In the genomic region with DNA sequence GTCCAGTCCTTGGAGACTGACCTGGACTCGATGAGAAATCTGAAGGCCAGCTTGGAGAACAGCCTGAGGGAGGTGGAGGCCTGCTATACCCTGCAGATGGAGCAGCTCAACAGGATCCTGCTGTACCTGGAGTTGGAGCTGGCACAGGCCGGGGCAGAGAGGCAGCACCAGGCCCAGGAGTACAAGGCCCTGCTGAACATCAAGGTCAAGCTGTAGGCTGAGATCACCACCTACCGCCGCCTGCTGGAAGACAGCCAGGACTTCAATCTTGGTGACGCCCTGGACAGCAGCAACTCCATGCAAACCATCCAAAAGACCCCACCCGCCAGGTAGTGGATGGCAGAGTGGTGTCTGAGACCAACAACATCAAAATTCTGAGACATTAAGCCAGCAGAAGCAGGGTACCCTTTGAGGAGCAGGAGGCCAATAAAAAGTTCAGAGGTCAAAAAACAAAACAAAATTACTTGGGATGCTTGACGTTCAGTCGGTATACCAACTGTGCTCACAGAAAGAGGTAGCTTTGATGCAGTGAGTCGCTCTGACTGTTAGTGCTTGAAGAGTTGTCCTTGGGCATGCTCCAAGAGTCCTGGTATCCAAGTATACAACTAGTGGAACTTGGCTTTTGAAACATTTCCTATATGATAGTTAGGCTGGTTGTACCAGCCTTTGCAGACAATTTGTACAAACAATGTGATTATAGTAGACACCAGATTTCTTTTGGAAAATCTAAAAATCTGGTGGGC, we compare ENCODE assay signal across 1 cellular context.
TF ChIP-seq lines count a peak whose summit lies in the region.

No MANE protein-coding gene starts in this region.

TF ChIP-seq in H1, 55 proteins besides CTCF, POLR2A, EP300 and RAD21:
- TF ChIP-seq CTBP2 (IDR thresholded peaks at IDR 0.05; ENCODE audit: borderline replicate concordance, insufficient read depth, insufficient read length, low read length) (no peak), RFX5 (IDR thresholded peaks at IDR 0.05; ENCODE audit: borderline replicate concordance, low read depth, low read length) (no peak), KDM5A (IDR thresholded peaks at IDR 0.05; ENCODE audit: low read length) (no peak), CREB1 (IDR thresholded peaks at IDR 0.05) (no peak), HDAC2 (IDR thresholded peaks at IDR 0.05; ENCODE audit: borderline replicate concordance in 1 of 2, low read depth in 2 of 2, low read length in 2 of 2) (no peak)
- TF ChIP-seq, protein P1, sequence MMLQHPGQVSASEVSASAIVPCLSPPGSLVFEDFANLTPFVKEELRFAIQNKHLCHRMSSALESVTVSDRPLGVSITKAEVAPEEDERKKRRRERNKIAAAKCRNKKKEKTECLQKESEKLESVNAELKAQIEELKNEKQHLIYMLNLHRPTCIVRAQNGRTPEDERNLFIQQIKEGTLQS (IDR thresholded peaks at IDR 0.05; ENCODE audit: insufficient read depth, low read depth, low read length) = no peak
- TF ChIP-seq, protein P2, sequence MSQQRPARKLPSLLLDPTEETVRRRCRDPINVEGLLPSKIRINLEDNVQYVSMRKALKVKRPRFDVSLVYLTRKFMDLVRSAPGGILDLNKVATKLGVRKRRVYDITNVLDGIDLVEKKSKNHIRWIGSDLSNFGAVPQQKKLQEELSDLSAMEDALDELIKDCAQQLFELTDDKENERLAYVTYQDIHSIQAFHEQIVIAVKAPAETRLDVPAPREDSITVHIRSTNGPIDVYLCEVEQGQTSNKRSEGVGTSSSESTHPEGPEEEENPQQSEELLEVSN (IDR thresholded peaks at IDR 0.05) = no peak
